ENCODE assay signal across 1 cellular context in the genomic region with DNA sequence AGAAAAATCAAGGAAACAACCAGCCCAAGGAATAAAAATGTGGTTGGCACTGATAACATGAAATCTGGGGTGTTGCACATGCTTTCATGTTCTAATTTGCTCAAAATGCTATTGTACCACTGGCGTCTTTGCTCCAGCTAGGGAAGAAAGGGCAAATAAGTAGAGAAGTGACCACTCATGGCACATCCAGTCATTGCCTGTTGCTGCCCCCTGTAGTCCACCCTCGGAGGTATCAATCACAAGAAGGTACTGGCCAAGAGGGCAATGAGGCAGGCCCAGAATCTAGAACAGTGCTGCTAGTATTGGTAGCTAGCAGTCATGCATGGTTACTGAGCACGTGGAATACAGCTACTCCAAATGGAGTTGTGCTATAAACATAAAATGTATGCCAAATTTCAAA.
TF ChIP-seq lines count a peak whose summit lies in the region.

No MANE protein-coding gene starts in this region.

TF ChIP-seq in K562, 482 proteins besides CTCF, POLR2A, EP300 and RAD21 (continued from another document):
- no peak for TF ChIP-seq ERF (CRISPR knock-in tag; IDR thresholded peaks at IDR 0.05)
TF ChIP-seq in K562: peak in this region for 3.
